In the genomic region with DNA sequence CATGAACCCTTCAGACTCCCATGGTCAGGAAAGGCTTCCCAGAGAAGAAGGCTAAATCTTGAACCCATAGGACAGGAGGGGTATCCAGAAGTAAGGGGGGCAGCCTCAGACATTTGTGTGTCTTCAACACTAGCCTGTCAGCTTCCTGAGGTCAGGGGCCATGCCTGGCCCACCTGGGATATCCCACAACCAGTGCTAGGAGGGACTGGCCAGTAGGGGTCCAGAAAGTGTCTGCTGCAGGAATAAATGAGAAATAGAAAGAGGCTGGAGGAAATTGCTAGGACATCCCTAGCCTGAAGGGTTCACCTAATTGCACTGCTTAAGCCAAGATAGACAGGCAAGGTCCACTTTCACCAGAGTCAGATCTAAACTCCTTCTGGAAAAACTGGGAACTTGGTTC, we compare ENCODE assay signal across 1 cellular context.
TF ChIP-seq lines count a peak whose summit lies in the region.

No MANE protein-coding gene starts in this region.

TF ChIP-seq in H1, 55 proteins besides CTCF, POLR2A, EP300 and RAD21:
- no peak for TF ChIP-seq CEBPB (IDR thresholded peaks at IDR 0.05; ENCODE audit: low read depth, low read length)
- no peak for TF ChIP-seq SIN3A (conservative IDR thresholded peaks at IDR 0.05 in 1 of 2, IDR thresholded peaks at IDR 0.05 in 1 of 2; ENCODE audit: low read depth in 1 of 2, low read length in 2 of 2)
- TF ChIP-seq HDAC2 (IDR thresholded peaks at IDR 0.05; ENCODE audit: borderline replicate concordance in 1 of 2, low read depth in 2 of 2, low read length in 2 of 2), result no peak
- TF ChIP-seq, protein P1, sequence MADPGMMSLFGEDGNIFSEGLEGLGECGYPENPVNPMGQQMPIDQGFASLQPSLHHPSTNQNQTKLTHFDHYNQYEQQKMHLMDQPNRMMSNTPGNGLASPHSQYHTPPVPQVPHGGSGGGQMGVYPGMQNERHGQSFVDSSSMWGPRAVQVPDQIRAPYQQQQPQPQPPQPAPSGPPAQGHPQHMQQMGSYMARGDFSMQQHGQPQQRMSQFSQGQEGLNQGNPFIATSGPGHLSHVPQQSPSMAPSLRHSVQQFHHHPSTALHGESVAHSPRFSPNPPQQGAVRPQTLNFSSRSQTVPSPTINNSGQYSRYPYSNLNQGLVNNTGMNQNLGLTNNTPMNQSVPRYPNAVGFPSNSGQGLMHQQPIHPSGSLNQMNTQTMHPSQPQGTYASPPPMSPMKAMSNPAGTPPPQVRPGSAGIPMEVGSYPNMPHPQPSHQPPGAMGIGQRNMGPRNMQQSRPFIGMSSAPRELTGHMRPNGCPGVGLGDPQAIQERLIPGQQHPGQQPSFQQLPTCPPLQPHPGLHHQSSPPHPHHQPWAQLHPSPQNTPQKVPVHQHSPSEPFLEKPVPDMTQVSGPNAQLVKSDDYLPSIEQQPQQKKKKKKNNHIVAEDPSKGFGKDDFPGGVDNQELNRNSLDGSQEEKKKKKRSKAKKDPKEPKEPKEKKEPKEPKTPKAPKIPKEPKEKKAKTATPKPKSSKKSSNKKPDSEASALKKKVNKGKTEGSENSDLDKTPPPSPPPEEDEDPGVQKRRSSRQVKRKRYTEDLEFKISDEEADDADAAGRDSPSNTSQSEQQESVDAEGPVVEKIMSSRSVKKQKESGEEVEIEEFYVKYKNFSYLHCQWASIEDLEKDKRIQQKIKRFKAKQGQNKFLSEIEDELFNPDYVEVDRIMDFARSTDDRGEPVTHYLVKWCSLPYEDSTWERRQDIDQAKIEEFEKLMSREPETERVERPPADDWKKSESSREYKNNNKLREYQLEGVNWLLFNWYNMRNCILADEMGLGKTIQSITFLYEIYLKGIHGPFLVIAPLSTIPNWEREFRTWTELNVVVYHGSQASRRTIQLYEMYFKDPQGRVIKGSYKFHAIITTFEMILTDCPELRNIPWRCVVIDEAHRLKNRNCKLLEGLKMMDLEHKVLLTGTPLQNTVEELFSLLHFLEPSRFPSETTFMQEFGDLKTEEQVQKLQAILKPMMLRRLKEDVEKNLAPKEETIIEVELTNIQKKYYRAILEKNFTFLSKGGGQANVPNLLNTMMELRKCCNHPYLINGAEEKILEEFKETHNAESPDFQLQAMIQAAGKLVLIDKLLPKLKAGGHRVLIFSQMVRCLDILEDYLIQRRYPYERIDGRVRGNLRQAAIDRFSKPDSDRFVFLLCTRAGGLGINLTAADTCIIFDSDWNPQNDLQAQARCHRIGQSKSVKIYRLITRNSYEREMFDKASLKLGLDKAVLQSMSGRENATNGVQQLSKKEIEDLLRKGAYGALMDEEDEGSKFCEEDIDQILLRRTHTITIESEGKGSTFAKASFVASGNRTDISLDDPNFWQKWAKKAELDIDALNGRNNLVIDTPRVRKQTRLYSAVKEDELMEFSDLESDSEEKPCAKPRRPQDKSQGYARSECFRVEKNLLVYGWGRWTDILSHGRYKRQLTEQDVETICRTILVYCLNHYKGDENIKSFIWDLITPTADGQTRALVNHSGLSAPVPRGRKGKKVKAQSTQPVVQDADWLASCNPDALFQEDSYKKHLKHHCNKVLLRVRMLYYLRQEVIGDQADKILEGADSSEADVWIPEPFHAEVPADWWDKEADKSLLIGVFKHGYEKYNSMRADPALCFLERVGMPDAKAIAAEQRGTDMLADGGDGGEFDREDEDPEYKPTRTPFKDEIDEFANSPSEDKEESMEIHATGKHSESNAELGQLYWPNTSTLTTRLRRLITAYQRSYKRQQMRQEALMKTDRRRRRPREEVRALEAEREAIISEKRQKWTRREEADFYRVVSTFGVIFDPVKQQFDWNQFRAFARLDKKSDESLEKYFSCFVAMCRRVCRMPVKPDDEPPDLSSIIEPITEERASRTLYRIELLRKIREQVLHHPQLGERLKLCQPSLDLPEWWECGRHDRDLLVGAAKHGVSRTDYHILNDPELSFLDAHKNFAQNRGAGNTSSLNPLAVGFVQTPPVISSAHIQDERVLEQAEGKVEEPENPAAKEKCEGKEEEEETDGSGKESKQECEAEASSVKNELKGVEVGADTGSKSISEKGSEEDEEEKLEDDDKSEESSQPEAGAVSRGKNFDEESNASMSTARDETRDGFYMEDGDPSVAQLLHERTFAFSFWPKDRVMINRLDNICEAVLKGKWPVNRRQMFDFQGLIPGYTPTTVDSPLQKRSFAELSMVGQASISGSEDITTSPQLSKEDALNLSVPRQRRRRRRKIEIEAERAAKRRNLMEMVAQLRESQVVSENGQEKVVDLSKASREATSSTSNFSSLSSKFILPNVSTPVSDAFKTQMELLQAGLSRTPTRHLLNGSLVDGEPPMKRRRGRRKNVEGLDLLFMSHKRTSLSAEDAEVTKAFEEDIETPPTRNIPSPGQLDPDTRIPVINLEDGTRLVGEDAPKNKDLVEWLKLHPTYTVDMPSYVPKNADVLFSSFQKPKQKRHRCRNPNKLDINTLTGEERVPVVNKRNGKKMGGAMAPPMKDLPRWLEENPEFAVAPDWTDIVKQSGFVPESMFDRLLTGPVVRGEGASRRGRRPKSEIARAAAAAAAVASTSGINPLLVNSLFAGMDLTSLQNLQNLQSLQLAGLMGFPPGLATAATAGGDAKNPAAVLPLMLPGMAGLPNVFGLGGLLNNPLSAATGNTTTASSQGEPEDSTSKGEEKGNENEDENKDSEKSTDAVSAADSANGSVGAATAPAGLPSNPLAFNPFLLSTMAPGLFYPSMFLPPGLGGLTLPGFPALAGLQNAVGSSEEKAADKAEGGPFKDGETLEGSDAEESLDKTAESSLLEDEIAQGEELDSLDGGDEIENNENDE (IDR thresholded peaks at IDR 0.05; ENCODE audit: insufficient replicate concordance, low read length), result no peak
- no peak for TF ChIP-seq ZNF274 (IDR thresholded peaks at IDR 0.05; ENCODE audit: borderline replicate concordance, extremely low read depth, low read length)
- TF ChIP-seq, protein P2, sequence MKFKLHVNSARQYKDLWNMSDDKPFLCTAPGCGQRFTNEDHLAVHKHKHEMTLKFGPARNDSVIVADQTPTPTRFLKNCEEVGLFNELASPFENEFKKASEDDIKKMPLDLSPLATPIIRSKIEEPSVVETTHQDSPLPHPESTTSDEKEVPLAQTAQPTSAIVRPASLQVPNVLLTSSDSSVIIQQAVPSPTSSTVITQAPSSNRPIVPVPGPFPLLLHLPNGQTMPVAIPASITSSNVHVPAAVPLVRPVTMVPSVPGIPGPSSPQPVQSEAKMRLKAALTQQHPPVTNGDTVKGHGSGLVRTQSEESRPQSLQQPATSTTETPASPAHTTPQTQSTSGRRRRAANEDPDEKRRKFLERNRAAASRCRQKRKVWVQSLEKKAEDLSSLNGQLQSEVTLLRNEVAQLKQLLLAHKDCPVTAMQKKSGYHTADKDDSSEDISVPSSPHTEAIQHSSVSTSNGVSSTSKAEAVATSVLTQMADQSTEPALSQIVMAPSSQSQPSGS (IDR thresholded peaks at IDR 0.05; ENCODE audit: low read length), result no peak
- TF ChIP-seq MAFK (IDR thresholded peaks at IDR 0.05; ENCODE audit: low read depth, low read length), result no peak
- TF ChIP-seq PHF8 (conservative IDR thresholded peaks at IDR 0.05; ENCODE audit: low read depth, low read length), result no peak
- TF ChIP-seq BCL11A (IDR thresholded peaks at IDR 0.05; ENCODE audit: low read depth in 2 of 2, low read length in 2 of 2), result no peak
- no peak for TF ChIP-seq TAF1 (IDR thresholded peaks at IDR 0.05; ENCODE audit: low read depth, low read length)
- TF ChIP-seq RFX5 (IDR thresholded peaks at IDR 0.05; ENCODE audit: borderline replicate concordance, low read depth, low read length), result no peak
- TF ChIP-seq TAF7 (optimal IDR thresholded peaks at IDR 0.05; ENCODE audit: borderline replicate concordance, low read depth, low read length), result no peak
- TF ChIP-seq CBX8 (IDR thresholded peaks at IDR 0.05; ENCODE audit: borderline replicate concordance, low read depth, low read length), result no peak
- no peak for TF ChIP-seq RNF2 (IDR thresholded peaks at IDR 0.05; ENCODE audit: borderline replicate concordance, low read depth, low read length, missing control alignments, poor library complexity, severe bottlenecking)
- TF ChIP-seq SP1 (IDR thresholded peaks at IDR 0.05; ENCODE audit: low read depth, low read length), result no peak
